ENCODE assay signal across 32 cellular contexts in genomic region chr1:42998381-42998780, GRCh38. TPM values are rescaled to one million over a fixed set of nuclear protein-coding genes. Genes with fewer than 3 reads are reported as not detected.
DNase-seq lines count a peak whose midpoint lies in the region; ATAC-seq, FAIRE-seq and TF ChIP-seq lines count a peak whose summit lies in the region.
"Had no signal": no experiment of that assay in that cellular context is flagged by ENCODE, and none has a peak within 500 bp of the region (broad histone marks: within the 10 kb centered on the region; RNA-seq: fewer than 3 reads in every experiment).

No MANE protein-coding gene starts in this region.

- H3K27ac Mint-ChIP-seq in CD14-positive monocyte = no peak overlapping the region
- H3K27ac Mint-ChIP-seq: naive thymus-derived CD4-positive, alpha-beta T cell; stimulated activated effector memory CD8-positive, alpha-beta T cell treated with anti-CD3 and anti-CD28 coated beads, Interleukin-12 subunit alpha, Interleukin-12 subunit beta, amount 100 ng/mL, for 72 hours; T-helper 17 cell had no signal

- H3K4me1 ChIP-seq in trophoblast cell (ENCODE audit: control insufficient read depth in 1 of 2, insufficient read depth in 2 of 2, low read length in 2 of 2) (peaks cover 5 to 19% of the 10 kb centered on the region in 2 experiments), testis (no peaks in the 10 kb centered on the region)
- H3K4me1 ChIP-seq: left lung had no signal

- no peak overlapping the region for H2AFZ ChIP-seq in trophoblast cell (ENCODE audit: insufficient read depth, low read length, poor library complexity)

- peak overlapping the region; percentile 33 for H3K27ac ChIP-seq in trophoblast cell (ENCODE audit: low read depth, low read length)
- no peak overlapping the region for H3K27ac ChIP-seq in testis
- H3K27ac ChIP-seq: dorsolateral prefrontal cortex, left lung, SK-N-MC, spleen had no signal

- no peak for TF ChIP-seq CTCF in testis (IDR thresholded peaks at IDR 0.05)
- no peak for TF ChIP-seq CTCF in CD14-positive monocyte (IDR thresholded peaks at IDR 0.05)

- no peak for ATAC-seq in GM18909 (IDR thresholded peaks at IDR 0.05; ENCODE audit: poor library complexity, unreplicated experiment)
- ATAC-seq: activated T-cell treated with anti-CD3 and anti-CD28 coated beads, Interleukin-2, amount 50 U/mL, for 4 hours; left lung; naive thymus-derived CD4-positive, alpha-beta T cell; T-helper 17 cell had no signal

- peaks cover 0 to 4% (median 0%) of the 10 kb centered on the region in 7 donors for H3K9me3 Mint-ChIP-seq in CD14-positive monocyte
- H3K9me3 Mint-ChIP-seq: activated T-cell treated with anti-CD3 and anti-CD28 coated beads, Interleukin-2, amount 50 U/mL, for 4 hours; CD8-positive, alpha-beta memory T cell; central memory CD8-positive, alpha-beta T cell; stimulated activated effector memory CD8-positive, alpha-beta T cell treated with anti-CD3 and anti-CD28 coated beads, Interleukin-12 subunit alpha, Interleukin-12 subunit beta, amount 100 ng/mL, for 72 hours had no signal

- no peak overlapping the region for H3K4me3 ChIP-seq in trophoblast cell (ENCODE audit: low read depth, low read length)
- H3K4me3 ChIP-seq in testis = no peak overlapping the region
- H3K4me3 ChIP-seq: dorsolateral prefrontal cortex, left lung, SK-N-MC, spleen had no signal

- H3K9me3 ChIP-seq in trophoblast cell (ENCODE audit: insufficient read depth, low read depth, low read length) = no peaks in the 10 kb centered on the region
- H3K9me3 ChIP-seq in testis = no peaks in the 10 kb centered on the region
- H3K9me3 ChIP-seq: left lung, spleen had no signal

- H2BK12ac ChIP-seq in trophoblast cell (ENCODE audit: low read length) = peak overlapping the region; percentile 92

- H3K27me3 ChIP-seq in trophoblast cell (ENCODE audit: insufficient read depth, low read length) = no peaks in the 10 kb centered on the region
- no peaks in the 10 kb centered on the region for H3K27me3 ChIP-seq in testis
- H3K27me3 ChIP-seq: dorsolateral prefrontal cortex, left lung, spleen had no signal

- no peak overlapping the region for H4K12ac ChIP-seq in trophoblast cell (ENCODE audit: low read depth, low read length)

- H4K8ac ChIP-seq in trophoblast cell (ENCODE audit: low read depth, low read length) = peak overlapping the region; percentile 75

- no peak overlapping the region for H3K4me2 ChIP-seq in trophoblast cell (ENCODE audit: low read length)

- peaks cover 6% of the 10 kb centered on the region for H3K79me2 ChIP-seq in trophoblast cell (ENCODE audit: control insufficient read depth, insufficient read depth, low read length, poor library complexity)

- no peak overlapping the region for H3K23ac ChIP-seq in trophoblast cell (ENCODE audit: low read length)

- no peaks in the 10 kb centered on the region for H3K36me3 Mint-ChIP-seq in CD14-positive monocyte
- H3K36me3 Mint-ChIP-seq: CD8-positive, alpha-beta memory T cell; stimulated activated effector memory CD8-positive, alpha-beta T cell treated with anti-CD3 and anti-CD28 coated beads, Interleukin-12 subunit alpha, Interleukin-12 subunit beta, amount 100 ng/mL, for 72 hours had no signal

- no CpG with 5 or more reads among the region's 2 CpGs for WGBS in trophoblast cell (ENCODE audit: extremely low coverage, insufficient coverage, insufficient read length)
- WGBS in testis, 2 donors = 72% methylated on average over 2 of the region's 2 CpGs

- H3K4me3 Mint-ChIP-seq in CD14-positive monocyte = no peak overlapping the region
- H3K4me3 Mint-ChIP-seq: activated T-cell treated with anti-CD3 and anti-CD28 coated beads, Interleukin-2, amount 50 U/mL, for 4 hours; CD8-positive, alpha-beta memory T cell; central memory CD8-positive, alpha-beta T cell; naive thymus-derived CD4-positive, alpha-beta T cell; stimulated activated effector memory CD8-positive, alpha-beta T cell treated with anti-CD3 and anti-CD28 coated beads, Interleukin-12 subunit alpha, Interleukin-12 subunit beta, amount 100 ng/mL, for 72 hours; T-helper 17 cell had no signal

- H3K4me1 Mint-ChIP-seq in CD14-positive monocyte = peaks cover 8% of the 10 kb centered on the region
- H3K4me1 Mint-ChIP-seq: CD8-positive, alpha-beta memory T cell; central memory CD8-positive, alpha-beta T cell; stimulated activated effector memory CD8-positive, alpha-beta T cell treated with anti-CD3 and anti-CD28 coated beads, Interleukin-12 subunit alpha, Interleukin-12 subunit beta, amount 100 ng/mL, for 72 hours had no signal

- peak overlapping the region; percentile 82 for H4K91ac ChIP-seq in trophoblast cell (ENCODE audit: low read depth, low read length)

- H2AK5ac ChIP-seq in trophoblast cell (ENCODE audit: low read length) = peak overlapping the region; percentile 76

- peaks cover 0 to 3% (median 0%) of the 10 kb centered on the region in 3 donors for H3K27me3 Mint-ChIP-seq in CD14-positive monocyte (ENCODE audit: low read depth in 3 of 3)
- H3K27me3 Mint-ChIP-seq: central memory CD8-positive, alpha-beta T cell; T-helper 17 cell had no signal

- DNase-seq in AG20443 (ENCODE audit: low spot score) (peak; percentile 60), HS-27A (ENCODE audit: low read depth) (peak; percentile 19), trophoblast cell (peak in 1 of 2 donors; percentile 35), testis (no peak), CD14-positive monocyte (ENCODE audit: low spot score) (no peak), DMS53 (lab: John Stamatoyannopoulos, UW) (no peak)
- DNase-seq: ACHN; activated CD4-positive, alpha-beta T cell treated with anti-CD3 and anti-CD28 coated beads for 48 hours; activated naive CD4-positive, alpha-beta T cell treated with Interleukin-2 at 50 U/mL for 16 hours; activated T-cell treated with anti-CD3 and anti-CD28 coated beads, Interleukin-2, amount 50 U/mL, for 4 hours; amniotic stem cell; CD8-positive, alpha-beta memory T cell; dorsolateral prefrontal cortex; HCEC 1CT; left lung; mesendoderm; naive thymus-derived CD4-positive, alpha-beta T cell; NCI-H1105; NCI-H2029; NCI-H226; NCI-H748 treated with DMSO at 0.1 percent for 48 hours; RPMI8226; spleen; stimulated activated CD4-positive, alpha-beta T cell treated with anti-CD3 and anti-CD28 coated beads, Interleukin-2, amount 100 ng/mL, for 48 hours; T-helper 17 cell had no signal

- peak; percentile 94 for FAIRE-seq in endometrium (lab: Jason Lieb, UNC)
- FAIRE-seq: endothelial cell of umbilical vein, GM12891 had no signal

- intact Hi-C loops in testis (cut with DNase I; ENCODE audit: low total_unique reads) (no loop called here), CD14-positive monocyte (cut with micrococcal nuclease) (loop anchor here in 1 of 2 donors (10.0 kb wide), 1 partner anchor 74 kb away; no protein-coding TSS in a partner anchor)

- H3K4ac ChIP-seq in trophoblast cell (ENCODE audit: low read depth, low read length) = no peak overlapping the region

- no peak overlapping the region for H3K9ac ChIP-seq in trophoblast cell (ENCODE audit: low read length)

- H3K14ac ChIP-seq in trophoblast cell (ENCODE audit: low read length) = peak overlapping the region; percentile 9

- peaks cover 44% of the 10 kb centered on the region for H3K79me1 ChIP-seq in trophoblast cell (ENCODE audit: low read length)

- no peak overlapping the region for H3K18ac ChIP-seq in trophoblast cell (ENCODE audit: low read length)

- H3K36me3 ChIP-seq in trophoblast cell (ENCODE audit: control insufficient read depth in 1 of 2, insufficient read depth in 2 of 2, low read length in 2 of 2) (no peaks in the 10 kb centered on the region), testis (ENCODE audit: low read depth, missing control alignments) (no peaks in the 10 kb centered on the region)
- H3K36me3 ChIP-seq: left lung, spleen had no signal

- peak overlapping the region; percentile 94 for H2BK120ac ChIP-seq in trophoblast cell (ENCODE audit: insufficient read depth, low read length, poor library complexity)

- H2BK5ac ChIP-seq in trophoblast cell (ENCODE audit: low read depth, low read length, poor library complexity) = peak overlapping the region; percentile 68

- TF ChIP-seq POLR2A in testis (IDR thresholded peaks at IDR 0.05) = no peak

RNA-seq across cellular contexts. Expression of gene SLC2A1, which starts 39.7 kb away (rescaled TPM):
- 1,633 and 1,681 TPM in 2 replicates for polyA plus RNA-seq in trophoblast cell (2013)
- total RNA-seq in testis = 10 to 100 TPM; 36.9 to 38.3 TPM
- 19.4 TPM for polyA plus RNA-seq in testis (ENCODE audit: insufficient read depth, low read depth, low replicate concordance)
- polyA plus RNA-seq in CD14-positive monocyte = under 1 TPM; 0.56 to 0.71 TPM

Comparison
In these comparisons a context has a peak if more than half of its experiments do, and no peak if none do; other contexts are left out.
1. DNase-seq: peak in AG20443 (single experiment) and HS-27A (single experiment); none in testis (single experiment), CD14-positive monocyte (single experiment) and DMS53 (single experiment).
2. RNA of gene SLC2A1, which starts 39.7 kb away (polyA plus RNA-seq): 19.4 TPM in testis (single experiment); 0.56 to 0.71 TPM in CD14-positive monocyte; every median in the first group is over 10 times any median in the second.